In the genomic region with DNA sequence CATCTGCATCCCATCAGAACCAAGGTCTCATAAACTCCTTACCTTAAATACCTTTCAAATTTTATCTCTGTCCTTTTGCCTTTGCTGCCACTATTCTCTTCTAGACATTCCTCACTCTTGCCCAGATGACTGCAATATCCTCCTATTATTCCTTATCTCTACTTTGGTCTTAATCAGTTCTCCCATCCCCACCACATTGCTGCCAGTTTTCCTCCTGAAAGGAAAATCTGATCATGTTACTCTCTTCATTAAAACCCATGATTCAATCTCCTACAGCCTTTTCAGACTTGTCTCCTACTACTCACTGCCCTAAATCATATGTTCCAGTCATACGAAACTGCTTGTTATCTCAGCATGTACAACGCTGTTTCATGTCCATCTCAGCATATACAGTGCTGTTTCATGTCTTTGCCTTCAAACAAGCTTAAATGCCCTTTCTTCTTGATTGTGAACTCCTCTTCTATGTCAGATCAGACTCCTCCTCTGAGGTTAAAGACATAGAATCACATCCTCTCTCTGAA, we compare ENCODE assay signal across 1 cellular context.
TF ChIP-seq lines count a peak whose summit lies in the region.

No MANE protein-coding gene starts in this region.

TF ChIP-seq in endothelial cell of umbilical vein, 7 proteins besides CTCF, POLR2A, EP300 and RAD21 (continued from another document):
- no peak for TF ChIP-seq EZH2 (IDR thresholded peaks at IDR 0.05; ENCODE audit: borderline replicate concordance, low read depth, low read length, severe bottlenecking)
- TF ChIP-seq JUN (IDR thresholded peaks at IDR 0.05; ENCODE audit: borderline replicate concordance, insufficient read depth, insufficient read length, low read depth): no peak
- no peak for TF ChIP-seq POLR2AphosphoS5 (IDR thresholded peaks at IDR 0.05; ENCODE audit: insufficient read depth, low read depth, low read length)
- TF ChIP-seq, protein P1, sequence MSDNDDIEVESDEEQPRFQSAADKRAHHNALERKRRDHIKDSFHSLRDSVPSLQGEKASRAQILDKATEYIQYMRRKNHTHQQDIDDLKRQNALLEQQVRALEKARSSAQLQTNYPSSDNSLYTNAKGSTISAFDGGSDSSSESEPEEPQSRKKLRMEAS (IDR thresholded peaks at IDR 0.05; ENCODE audit: insufficient read depth, insufficient read length): no peak
- TF ChIP-seq MYC (IDR thresholded peaks at IDR 0.05; ENCODE audit: low read depth, low read length): no peak
